25 cellular contexts compared by ENCODE assay signal in genomic region chr15:72541714-72542113, GRCh38.
"Had no signal": no experiment of that assay in that cellular context is flagged by ENCODE, and none has a peak within 500 bp of the region (broad histone marks: within the 10 kb centered on the region; RNA-seq: fewer than 3 reads in every experiment).

No MANE protein-coding gene starts in this region.

- H3K4me3 ChIP-seq: dorsolateral prefrontal cortex, gastrocnemius medialis, left lung, lower lobe of right lung, pancreas, right lobe of liver, suprapubic skin, thyroid gland, upper lobe of left lung, uterus had no signal

- H3K27ac Mint-ChIP-seq: nephron; progenitor cell of endocrine pancreas; stimulated activated effector memory CD8-positive, alpha-beta T cell treated with anti-CD3 and anti-CD28 coated beads, Interleukin-12 subunit alpha, Interleukin-12 subunit beta, amount 100 ng/mL, for 72 hours had no signal

- ATAC-seq: esophagus mucosa; gastrocnemius medialis; left lung; lower lobe of right lung; pancreas; right lobe of liver; stimulated activated effector memory CD8-positive, alpha-beta T cell treated with anti-CD3 and anti-CD28 coated beads, Interleukin-12 subunit alpha, Interleukin-12 subunit beta, amount 100 ng/mL, for 72 hours; stimulated activated naive CD8-positive, alpha-beta T cell treated with anti-CD3 and anti-CD28 coated beads, Interleukin-15, Interleukin-2, amounts not matched to agents 100 U/mL and 50 U/mL, for 24 hours had no signal

- FAIRE-seq: endometrium, pancreas had no signal

- H3K27me3 Mint-ChIP-seq: naive B cell, progenitor cell of endocrine pancreas had no signal

- H3K36me3 ChIP-seq: pancreas, right lobe of liver, thyroid gland, uterus had no signal

- H3K27me3 ChIP-seq: dorsolateral prefrontal cortex, gastrocnemius medialis, left lung, pancreas, right lobe of liver, suprapubic skin, thyroid gland, upper lobe of left lung, uterus had no signal

- DNase-seq: cortex of kidney; dorsolateral prefrontal cortex; effector CD8-positive, alpha-beta T cell; gastrocnemius medialis; islet precursor cell; left lung; lower lobe of right lung; mesenchymal stem cell; naive B cell; occipital lobe; pancreas; retina; right lobe of liver; stimulated activated CD4-positive, alpha-beta T cell treated with anti-CD3 and anti-CD28 coated beads, Interleukin-4, amount 100 ng/mL, for 1 hour; stimulated activated CD8-positive, alpha-beta memory T cell treated with anti-CD3 and anti-CD28 coated beads, Interleukin-4, amount 100 ng/mL, for 48 hours; stimulated activated naive CD8-positive, alpha-beta T cell treated with anti-CD3 and anti-CD28 coated beads, Interleukin-15, Interleukin-2, amounts not matched to agents 100 U/mL and 50 U/mL, for 24 hours; thyroid gland; upper lobe of left lung; uterus had no signal

- H3K27ac ChIP-seq: dorsolateral prefrontal cortex, gastrocnemius medialis, left lung, lower lobe of right lung, pancreas, right lobe of liver, suprapubic skin, thyroid gland, upper lobe of left lung, uterus had no signal

- H3K4me1 ChIP-seq: gastrocnemius medialis, left lung, lower lobe of right lung, pancreas, right lobe of liver, suprapubic skin, uterus had no signal

- H3K4me3 Mint-ChIP-seq: naive B cell; nephron; stimulated activated effector memory CD8-positive, alpha-beta T cell treated with anti-CD3 and anti-CD28 coated beads, Interleukin-12 subunit alpha, Interleukin-12 subunit beta, amount 100 ng/mL, for 72 hours had no signal

- H3K4me1 Mint-ChIP-seq: nephron had no signal

- H3K9me3 ChIP-seq: gastrocnemius medialis, pancreas, right lobe of liver, thyroid gland, uterus had no signal
